ENCODE assay signal across 1 cellular context in the genomic region with DNA sequence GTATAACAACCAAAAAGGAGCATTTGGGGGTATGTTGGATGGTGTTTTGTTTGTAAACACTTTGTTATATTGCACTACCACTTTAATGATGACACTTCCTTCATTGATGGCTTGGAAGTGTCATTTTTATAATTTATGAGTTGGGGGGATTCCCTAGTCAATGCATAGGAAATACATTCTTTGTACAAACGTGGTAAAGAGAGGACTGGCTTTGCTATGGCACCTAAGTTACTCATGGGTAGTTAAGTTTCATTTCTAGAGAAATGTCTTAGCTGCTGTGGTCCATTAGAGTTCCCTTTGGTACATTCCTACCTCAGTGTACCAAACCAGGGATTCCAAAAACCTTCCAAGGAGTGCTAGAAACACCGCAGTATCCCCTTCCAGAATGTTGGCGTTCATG.
A peak's percentile ranks its signal among the peaks of the same experiment; 100 is the strongest.
TF ChIP-seq lines count a peak whose summit lies in the region.

No MANE protein-coding gene starts in this region.

TF ChIP-seq in K562, 482 proteins besides CTCF, POLR2A, EP300 and RAD21 (continued from another document):
- TF ChIP-seq PKNOX1 (IDR thresholded peaks at IDR 0.05) (0 out of 2 replicates have a peak, but pooled peaks have one; percentile 15), PHB (CRISPR knock-in tag; IDR thresholded peaks at IDR 0.05) (no peak), PTRF (tag; IDR thresholded peaks at IDR 0.05) (no peak)
